In genomic region chr17:39752241-39752831, GRCh38 we compare ENCODE assay signal across 1 cellular context.
TF ChIP-seq lines count a peak whose summit lies in the region.

No MANE protein-coding gene starts in this region.

TF ChIP-seq in SK-N-SH, 30 proteins besides CTCF, POLR2A, EP300 and RAD21 (continued from another document):
- no peak for TF ChIP-seq IRF3 (IDR thresholded peaks at IDR 0.05; ENCODE audit: low read depth, low read length)
- no peak for TF ChIP-seq GABPA (IDR thresholded peaks at IDR 0.05; ENCODE audit: low read depth)
- no peak for TF ChIP-seq GATA2 (CRISPR knock-in tag; IDR thresholded peaks at IDR 0.05)
- TF ChIP-seq POLR2AphosphoS5 (IDR thresholded peaks at IDR 0.05; ENCODE audit: low read depth, low read length) = no peak
- TF ChIP-seq JUND (IDR thresholded peaks at IDR 0.05) = no peak
- no peak for TF ChIP-seq FOSL2 (IDR thresholded peaks at IDR 0.05; ENCODE audit: borderline replicate concordance, low read depth)
- no peak for TF ChIP-seq EZH2phosphoT487 (IDR thresholded peaks at IDR 0.05; ENCODE audit: borderline replicate concordance, low read depth)
- no peak for TF ChIP-seq REST (IDR thresholded peaks at IDR 0.05; ENCODE audit: low read depth, low read length)
